Comparison of ENCODE assay signal across 14 cellular contexts in the genomic region with DNA sequence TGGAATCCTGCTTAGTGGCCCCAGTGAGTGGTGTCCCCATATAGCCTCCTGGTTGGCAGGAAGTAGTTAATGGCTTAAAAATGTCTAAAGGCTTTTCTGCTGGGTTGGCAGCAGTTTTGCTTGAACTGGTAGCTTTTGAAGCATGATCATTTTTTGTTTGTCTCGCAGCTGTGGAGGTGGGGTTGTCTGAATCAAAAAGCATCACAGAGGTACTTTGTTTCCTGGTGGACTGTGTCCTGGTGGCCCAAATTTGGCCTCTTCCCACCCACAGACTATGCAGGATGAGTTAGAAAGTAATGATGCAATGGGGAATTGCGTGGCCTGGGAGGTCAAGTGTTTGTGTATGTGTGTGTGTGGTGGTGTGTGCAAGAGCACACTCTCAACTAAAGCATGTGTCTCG.
DNase-seq lines count a peak whose midpoint lies in the region; ATAC-seq and TF ChIP-seq lines count a peak whose summit lies in the region.
"Had no signal": no experiment of that assay in that cellular context is flagged by ENCODE, and none has a peak within 500 bp of the region (broad histone marks: within the 10 kb centered on the region; RNA-seq: fewer than 3 reads in every experiment).

No MANE protein-coding gene starts in this region.

- no peaks in the 10 kb centered on the region for H3K36me3 ChIP-seq in adrenal gland (replicated peaks in 1 of 2)

- H3K4me3 ChIP-seq in epithelial cell of proximal tubule (ENCODE audit: low read depth, low read length) (no peak overlapping the region), adrenal gland (no peak overlapping the region)
- H3K4me3 ChIP-seq: GM12878 had no signal

- peaks cover 4% of the 10 kb centered on the region for H3K27me3 ChIP-seq in CD4-positive, alpha-beta T cell (ENCODE audit: control insufficient read depth, insufficient read depth, low read length)
- H3K27me3 ChIP-seq in adrenal gland, result no peaks in the 10 kb centered on the region

- CTCF ChIA-PET in CD4-positive, alpha-beta T cell (lab: Charles Lee), result no interaction called here

- no peak overlapping the region for H3K27ac ChIP-seq in CD4-positive, alpha-beta T cell (ENCODE audit: low read depth, low read length)
- H3K27ac ChIP-seq in adrenal gland, result no peak overlapping the region

- H3K4me1 ChIP-seq in adrenal gland (replicated peaks in 1 of 2), result no peaks in the 10 kb centered on the region

- POLR2A ChIA-PET in CD4-positive, alpha-beta T cell (lab: Charles Lee), result no interaction called here

- H3K9me3 Mint-ChIP-seq in CD4-positive, alpha-beta T cell, result peaks cover 5% of the 10 kb centered on the region
- H3K9me3 Mint-ChIP-seq: type B pancreatic cell had no signal

- no peak overlapping the region for H3K4me3 Mint-ChIP-seq in CD4-positive, alpha-beta T cell
- H3K4me3 Mint-ChIP-seq: activated CD8-positive, alpha-beta T cell treated with anti-CD3 and anti-CD28 coated beads, Interleukin-2, amount 10 ng/mL, durations not matched to agents 7 days and 5 days; type B pancreatic cell had no signal

- ATAC-seq in CD4-positive, alpha-beta T cell (ENCODE audit: poor library complexity), result no peak
- no peak for ATAC-seq in HG02973 (IDR thresholded peaks at IDR 0.05; ENCODE audit: unreplicated experiment)
- ATAC-seq: activated CD8-positive, alpha-beta T cell treated with anti-CD3 and anti-CD28 coated beads, Interleukin-2, amount 10 ng/mL, durations not matched to agents 7 days and 5 days; GM12878 had no signal

- H3K27ac Mint-ChIP-seq in CD4-positive, alpha-beta T cell, result no peak overlapping the region
- H3K27ac Mint-ChIP-seq: activated CD8-positive, alpha-beta T cell treated with anti-CD3 and anti-CD28 coated beads, Interleukin-2, amount 10 ng/mL, durations not matched to agents 7 days and 5 days; type B pancreatic cell had no signal

- TF ChIP-seq POLR2A in adrenal gland (IDR thresholded peaks at IDR 0.05), result no peak

- H3K27me3 Mint-ChIP-seq in CD4-positive, alpha-beta T cell, result peaks cover 20% of the 10 kb centered on the region
- H3K27me3 Mint-ChIP-seq: type B pancreatic cell had no signal

- H3K9me3 ChIP-seq in CD4-positive, alpha-beta T cell (ENCODE audit: control insufficient read depth, low read length), result no peaks in the 10 kb centered on the region
- no peaks in the 10 kb centered on the region for H3K9me3 ChIP-seq in adrenal gland (replicated peaks in 1 of 3)

- WGBS in adrenal gland, 4 donors, result 44 to 69% (median 59%) methylated on average over 3 of the region's 3 CpGs

- DNase-seq in NCI-H1092 treated with DMSO at 0.1 percent for 48 hours (lab: John Stamatoyannopoulos, UW) (peak; percentile 36), NCI-H1092 (lab: John Stamatoyannopoulos, UW) (no peak), NCI-H1694 (lab: John Stamatoyannopoulos, UW) (peak; percentile 37), epithelial cell of proximal tubule (ENCODE audit: low read depth) (peak; percentile 77), renal cortical epithelial cell (ENCODE audit: low read depth) (peak; percentile 87), adrenal gland (no peak)
- no peak for DNase-seq in CD4-positive, alpha-beta T cell
- DNase-seq: activated CD8-positive, alpha-beta T cell treated with anti-CD3 and anti-CD28 coated beads, Interleukin-2, amount 10 ng/mL, durations not matched to agents 7 days and 5 days; posterior cingulate gyrus; RPMI8226; stimulated activated CD8-positive, alpha-beta memory T cell treated with anti-CD3 and anti-CD28 coated beads, Interleukin-4, amount 100 ng/mL, for 48 hours had no signal

- no peaks in the 10 kb centered on the region for H3K36me3 Mint-ChIP-seq in CD4-positive, alpha-beta T cell (ENCODE audit: low read depth)

- intact Hi-C loops in CD4-positive, alpha-beta T cell (cut with DNase I, micrococcal nuclease), result no loop called here
- intact Hi-C loops in adrenal gland (cut with DNase I), result no loop called here

- no peaks in the 10 kb centered on the region for H3K4me1 Mint-ChIP-seq in CD4-positive, alpha-beta T cell (ENCODE audit: low read depth)

- TF ChIP-seq CTCF in epithelial cell of proximal tubule (conservative IDR thresholded peaks at IDR 0.05; ENCODE audit: low read depth, low read length) (no peak), adrenal gland (IDR thresholded peaks at IDR 0.05) (no peak)
- TF ChIP-seq CTCF in CD4-positive, alpha-beta T cell (IDR thresholded peaks at IDR 0.05), result no peak

Comparison
In these comparisons a context has a peak if more than half of its experiments do, and no peak if none do; other contexts are left out.
1. DNase-seq: peak in NCI-H1092 treated with DMSO at 0.1 percent for 48 hours (single experiment), NCI-H1694 (single experiment), epithelial cell of proximal tubule (single experiment) and renal cortical epithelial cell (single experiment); none in NCI-H1092 (single experiment), CD4-positive, alpha-beta T cell (0 of 10) and adrenal gland (0 of 7).